In genomic region chr7:4776160-4776623, GRCh38 we compare ENCODE assay signal across 8 cellular contexts. TPM values are rescaled to one million over a fixed set of nuclear protein-coding genes. Genes with fewer than 3 reads are reported as not detected.
DNase-seq lines count a peak whose midpoint lies in the region; ATAC-seq and TF ChIP-seq lines count a peak whose summit lies in the region.

No MANE protein-coding gene starts in this region.

- peak overlapping the region; percentile 92 for H3K4me2 ChIP-seq in OCI-LY3 (ENCODE audit: low read length)
- peak overlapping the region; percentile 92 for H3K4me2 ChIP-seq in neural progenitor cell

- POLR2A ChIA-PET in CD4-positive, alpha-beta memory T cell (lab: Charles Lee; ENCODE audit: partially characterized antibody): interaction anchor here (0.9 to 4.3 kb wide), 13 partner anchors 9 to 621 kb away, joined by 3 to 74 read pairs (median 9); partner anchors contain the start of gene FOXK1

- no peak for ATAC-seq in GM21515 (IDR thresholded peaks at IDR 0.05; ENCODE audit: unreplicated experiment)

- no peak for TF ChIP-seq CTCF in OCI-LY3 (IDR thresholded peaks at IDR 0.05; ENCODE audit: low read depth, low read length)
- no peak for TF ChIP-seq CTCF in endodermal cell (conservative IDR thresholded peaks at IDR 0.05)
- no peak for TF ChIP-seq CTCF in neural progenitor cell (IDR thresholded peaks at IDR 0.05)

- H3K79me2 ChIP-seq in OCI-LY3 (ENCODE audit: low read length): peaks cover 25% of the 10 kb centered on the region
- peaks cover 21% of the 10 kb centered on the region for H3K79me2 ChIP-seq in neural progenitor cell (ENCODE audit: low read depth)

- peaks cover 31% of the 10 kb centered on the region for H3K4me1 ChIP-seq in CD4-positive, alpha-beta memory T cell (ENCODE audit: insufficient read depth, low read length)
- H3K4me1 ChIP-seq in OCI-LY3 (ENCODE audit: low read length) (peaks cover 7% of the 10 kb centered on the region; the same call in 1 of the 2 replicates), endodermal cell (ENCODE audit: control insufficient read depth, insufficient read depth, low read length) (no peaks in the 10 kb centered on the region), neural progenitor cell (peaks cover 5% of the 10 kb centered on the region)

- H3K27ac Mint-ChIP-seq in CD4-positive, alpha-beta memory T cell: peak overlapping the region; percentile 99 to 100 (median 99)
- peak overlapping the region; percentile 99 for H3K27ac Mint-ChIP-seq in endodermal cell
- H3K27ac Mint-ChIP-seq in neural progenitor cell: peak overlapping the region; percentile 72

- DNase-seq in CD4-positive, alpha-beta memory T cell: no peak
- no peak for DNase-seq in endodermal cell
- DNase-seq in neural progenitor cell (ENCODE audit: low spot score): no peak
- DNase-seq in NCI-H2227 (lab: John Stamatoyannopoulos, UW; ENCODE audit: unreplicated experiment): no peak
- DNase-seq in dermis blood vessel endothelial cell: no peak
- DNase-seq in NCI-H2081 (lab: John Stamatoyannopoulos, UW): no peak

- peaks cover 6 to 33% of the 10 kb centered on the region in 2 donors for H3K36me3 Mint-ChIP-seq in CD4-positive, alpha-beta memory T cell
- peaks cover 22% of the 10 kb centered on the region for H3K36me3 Mint-ChIP-seq in endodermal cell (ENCODE audit: low read depth)
- H3K36me3 Mint-ChIP-seq in neural progenitor cell: no peaks in the 10 kb centered on the region

- H4K20me1 ChIP-seq in OCI-LY3 (ENCODE audit: insufficient read depth, low read length) (no peaks in the 10 kb centered on the region), neural progenitor cell (ENCODE audit: low read depth) (no peaks in the 10 kb centered on the region)

- CTCF ChIA-PET in CD4-positive, alpha-beta memory T cell (lab: Charles Lee; ENCODE audit: partially characterized antibody): interaction anchor here (1.6 to 6.2 kb wide), 5 partner anchors 16 to 165 kb away, joined by 3 to 43 read pairs (median 11); no protein-coding TSS in a partner anchor

- H3K9ac ChIP-seq in OCI-LY3 (ENCODE audit: low read length): peak overlapping the region; percentile 68
- H3K9ac ChIP-seq in endodermal cell (ENCODE audit: extremely low read depth, low read length, poor library complexity, severe bottlenecking): peak overlapping the region; percentile 95
- H3K9ac ChIP-seq in neural progenitor cell: peak overlapping the region; percentile 80

- H3K4me3 ChIP-seq in CD4-positive, alpha-beta memory T cell (ENCODE audit: low read length in 2 of 2): peak overlapping the region; percentile 92 to 95
- peak overlapping the region; percentile 97 for H3K4me3 ChIP-seq in OCI-LY3 (ENCODE audit: low read length)
- H3K4me3 ChIP-seq in endodermal cell (ENCODE audit: low read length): peak overlapping the region; percentile 97
- H3K4me3 ChIP-seq in neural progenitor cell: peak overlapping the region; percentile 88

- intact Hi-C loops in CD4-positive, alpha-beta memory T cell (cut with micrococcal nuclease): loop anchor here (5.0 kb wide), 2 partner anchors 196 to 271 kb away; partner anchors contain the start of gene RBAK

- H3K9me3 Mint-ChIP-seq in CD4-positive, alpha-beta memory T cell: peaks cover 0 to 2% (median 0%) of the 10 kb centered on the region in 8 donors
- no peaks in the 10 kb centered on the region for H3K9me3 Mint-ChIP-seq in endodermal cell
- no peaks in the 10 kb centered on the region for H3K9me3 Mint-ChIP-seq in neural progenitor cell

- H3K9me3 ChIP-seq in CD4-positive, alpha-beta memory T cell (ENCODE audit: control insufficient read depth in 1 of 2, low read length in 2 of 2): no peaks in the 10 kb centered on the region
- H3K9me3 ChIP-seq in OCI-LY3 (ENCODE audit: insufficient read depth, low read length) (no peaks in the 10 kb centered on the region), endodermal cell (ENCODE audit: control insufficient read depth, low read length) (no peaks in the 10 kb centered on the region), neural progenitor cell (ENCODE audit: low read depth) (no peaks in the 10 kb centered on the region)

- H3K27ac ChIP-seq in CD4-positive, alpha-beta memory T cell (ENCODE audit: low read depth, low read length): peak overlapping the region; percentile 93
- H3K27ac ChIP-seq in OCI-LY3 (ENCODE audit: low read length): no peak overlapping the region
- H3K27ac ChIP-seq in endodermal cell (ENCODE audit: low read depth, low read length): no peak overlapping the region
- H3K27ac ChIP-seq in neural progenitor cell: no peak overlapping the region

- peaks cover 2% of the 10 kb centered on the region for H3K36me3 ChIP-seq in CD4-positive, alpha-beta memory T cell (ENCODE audit: insufficient read depth, low read length)
- H3K36me3 ChIP-seq in OCI-LY3 (replicated peaks; ENCODE audit: low read depth, low read length): no peaks in the 10 kb centered on the region
- peaks cover 19% of the 10 kb centered on the region for H3K36me3 ChIP-seq in endodermal cell (ENCODE audit: control insufficient read depth, insufficient read depth, low read length)
- no peaks in the 10 kb centered on the region for H3K36me3 ChIP-seq in neural progenitor cell

- peaks cover 25 to 56% (median 42%) of the 10 kb centered on the region in 4 donors for H3K4me1 Mint-ChIP-seq in CD4-positive, alpha-beta memory T cell
- H3K4me1 Mint-ChIP-seq in endodermal cell (peaks cover 16% of the 10 kb centered on the region), neural progenitor cell (peaks cover 18% of the 10 kb centered on the region)

- no peak overlapping the region for H2AFZ ChIP-seq in OCI-LY3 (ENCODE audit: low read depth, low read length)
- no peak overlapping the region for H2AFZ ChIP-seq in neural progenitor cell (replicated peaks)

- peak overlapping the region; percentile 96 to 100 (median 98) for H3K4me3 Mint-ChIP-seq in CD4-positive, alpha-beta memory T cell
- H3K4me3 Mint-ChIP-seq in endodermal cell: peak overlapping the region; percentile 98
- peak overlapping the region; percentile 98 for H3K4me3 Mint-ChIP-seq in neural progenitor cell

- H3F3A ChIP-seq in neural progenitor cell (ENCODE audit: low read depth): peaks cover 4% of the 10 kb centered on the region

- no peaks in the 10 kb centered on the region for H3K27me3 ChIP-seq in CD4-positive, alpha-beta memory T cell (ENCODE audit: insufficient read depth, low read length)
- H3K27me3 ChIP-seq in OCI-LY3 (ENCODE audit: low read depth, low read length) (no peaks in the 10 kb centered on the region), endodermal cell (ENCODE audit: control insufficient read depth, insufficient read depth, low read length, poor library complexity, severe bottlenecking) (no peaks in the 10 kb centered on the region), neural progenitor cell (no peaks in the 10 kb centered on the region)

- WGBS in endodermal cell (ENCODE audit: insufficient coverage in 1 of 2, insufficient read length in 1 of 2), 2 experiments: 57 to 62% methylated on average over 8 to 16 of the region's 16 CpGs

- H3K27me3 Mint-ChIP-seq in CD4-positive, alpha-beta memory T cell: no peaks in the 10 kb centered on the region
- H3K27me3 Mint-ChIP-seq in endodermal cell (ENCODE audit: insufficient read depth) (no peaks in the 10 kb centered on the region), neural progenitor cell (ENCODE audit: insufficient read depth, low read depth) (peaks cover 2% of the 10 kb centered on the region)

RNA-seq across cellular contexts. Expression of gene AP5Z1, which starts 0.8 kb away (rescaled TPM):
- 100 to 1,000 TPM; 100 to 103 TPM for total RNA-seq in CD4-positive, alpha-beta memory T cell
- polyA plus RNA-seq in CD4-positive, alpha-beta memory T cell: 10 to 100 TPM; 29.1 to 40.6 TPM
- 10 to 100 TPM; 31.0 to 34.7 TPM for total RNA-seq in endodermal cell
- 13.7 TPM for polyA plus RNA-seq in endodermal cell (2013, experiment 1 of 2)
- polyA plus RNA-seq in endodermal cell (2013, experiment 2 of 2): 13.7 TPM
- 8.3 and 21.8 TPM in 2 replicates for total RNA-seq in neural progenitor cell (ENCODE audit: low replicate concordance)
- total RNA-seq in dermis blood vessel endothelial cell: 28.3 and 32.3 TPM in 2 replicates
